ENCODE assay signal across 23 cellular contexts in genomic region chr18:35172009-35172408, GRCh38.
DNase-seq lines count a peak whose midpoint lies in the region; ATAC-seq and TF ChIP-seq lines count a peak whose summit lies in the region.
"Had no signal": no experiment of that assay in that cellular context is flagged by ENCODE, and none has a peak within 500 bp of the region (broad histone marks: within the 10 kb centered on the region; RNA-seq: fewer than 3 reads in every experiment).

No MANE protein-coding gene starts in this region.

- H3K36me3 ChIP-seq in body of pancreas (replicated peaks in 1 of 2; ENCODE audit: insufficient read depth in 1 of 2, low read depth in 2 of 2), result no peaks in the 10 kb centered on the region
- H3K36me3 ChIP-seq: BE2C, cardiac muscle cell, spleen had no signal

- 72 to 85% methylated on average over 3 of the region's 3 CpGs for WGBS in body of pancreas, 2 donors

- no peak for TF ChIP-seq POLR2A in body of pancreas (IDR thresholded peaks at IDR 0.05)

- CTCF ChIA-PET in activated CD4-positive, alpha-beta memory T cell treated with anti-CD3 and anti-CD28 coated beads, Interleukin-2, amount 10 ng/mL, durations not matched to agents 7 days and 5 days (lab: Charles Lee), result interaction anchor here (1.0 kb wide), 1 partner anchor 142 kb away, joined by 3 read pairs; no protein-coding TSS in a partner anchor

- H3K4me1 Mint-ChIP-seq in activated CD4-positive, alpha-beta memory T cell treated with anti-CD3 and anti-CD28 coated beads, Interleukin-2, amount 10 ng/mL, durations not matched to agents 7 days and 5 days, result peaks cover 2% of the 10 kb centered on the region

- DNase-seq in NCI-H82 (lab: John Stamatoyannopoulos, UW), result peak; percentile 46
- DNase-seq in NCI-H82 treated with DMSO at 0.1 percent for 48 hours (lab: John Stamatoyannopoulos, UW; ENCODE audit: unreplicated experiment), result no peak
- peak; percentile 19 for DNase-seq in NCI-H2029 treated with DMSO at 0.1 percent for 48 hours (lab: John Stamatoyannopoulos, UW)
- peak in 1 of 4 donors; percentile 19 for DNase-seq in body of pancreas
- DNase-seq in renal cortical epithelial cell (ENCODE audit: low read depth), result peak; percentile 36
- DNase-seq in activated CD4-positive, alpha-beta memory T cell treated with anti-CD3 and anti-CD28 coated beads, Interleukin-2, amount 10 ng/mL, durations not matched to agents 7 days and 5 days, result no peak
- no peak for DNase-seq in NCI-H2171 treated with DMSO at 0.1 percent for 48 hours (lab: John Stamatoyannopoulos, UW)
- DNase-seq: activated CD4-positive, alpha-beta T cell treated with anti-CD3 and anti-CD28 coated beads for 48 hours; activated effector memory CD4-positive, alpha-beta T cell treated with Interleukin-2 at 50 U/mL for 16 hours; amniotic stem cell; BE2C; GF-D8; NCI-H146; nucleus accumbens; PC-9; retina; SIG-M5; spleen; T-helper 1 cell had no signal

- H3K9me3 Mint-ChIP-seq in activated CD4-positive, alpha-beta memory T cell treated with anti-CD3 and anti-CD28 coated beads, Interleukin-2, amount 10 ng/mL, durations not matched to agents 7 days and 5 days, result no peaks in the 10 kb centered on the region
- H3K9me3 Mint-ChIP-seq: dendritic cell treated with granulocyte-macrophage colony-stimulating factor and Interleukin-4, amounts not matched to agents 40 ng/mL and 50 ng/mL, for 4 days had no signal

- H3K27ac Mint-ChIP-seq in activated CD4-positive, alpha-beta memory T cell treated with anti-CD3 and anti-CD28 coated beads, Interleukin-2, amount 10 ng/mL, durations not matched to agents 7 days and 5 days, result no peak overlapping the region
- H3K27ac Mint-ChIP-seq: dendritic cell treated with granulocyte-macrophage colony-stimulating factor and Interleukin-4, amounts not matched to agents 40 ng/mL and 50 ng/mL, for 4 days had no signal

- ATAC-seq in body of pancreas (no peak), HG02981 (IDR thresholded peaks at IDR 0.05; ENCODE audit: unreplicated experiment) (no peak)
- ATAC-seq: A549 had no signal

- peak overlapping the region in 3 of 4 donors; percentile 7 to 28 (median 16) for H3K27ac ChIP-seq in body of pancreas
- H3K27ac ChIP-seq: A549, cardiac muscle cell, PC-9, spleen had no signal

- H3K27me3 ChIP-seq in body of pancreas, result no peaks in the 10 kb centered on the region
- H3K27me3 ChIP-seq: BE2C, cardiac muscle cell, spleen had no signal

- TF ChIP-seq CTCF in body of pancreas (IDR thresholded peaks at IDR 0.05), result no peak

- no peaks in the 10 kb centered on the region for H3K9me3 ChIP-seq in body of pancreas
- H3K9me3 ChIP-seq: A549, BE2C had no signal

- POLR2A ChIA-PET in activated CD4-positive, alpha-beta memory T cell treated with anti-CD3 and anti-CD28 coated beads, Interleukin-2, amount 10 ng/mL, durations not matched to agents 7 days and 5 days (lab: Charles Lee), result no interaction called here

- intact Hi-C loops in body of pancreas (cut with DNase I), result no loop called here

- peaks cover 15% of the 10 kb centered on the region for H3K4me1 ChIP-seq in body of pancreas
- H3K4me1 ChIP-seq: A549, BE2C had no signal

- H3K4me3 Mint-ChIP-seq in activated CD4-positive, alpha-beta memory T cell treated with anti-CD3 and anti-CD28 coated beads, Interleukin-2, amount 10 ng/mL, durations not matched to agents 7 days and 5 days, result no peak overlapping the region
- H3K4me3 Mint-ChIP-seq: dendritic cell treated with granulocyte-macrophage colony-stimulating factor and Interleukin-4, amounts not matched to agents 40 ng/mL and 50 ng/mL, for 4 days had no signal

- no peaks in the 10 kb centered on the region for H3K27me3 Mint-ChIP-seq in activated CD4-positive, alpha-beta memory T cell treated with anti-CD3 and anti-CD28 coated beads, Interleukin-2, amount 10 ng/mL, durations not matched to agents 7 days and 5 days
- H3K27me3 Mint-ChIP-seq: dendritic cell treated with granulocyte-macrophage colony-stimulating factor and Interleukin-4, amounts not matched to agents 40 ng/mL and 50 ng/mL, for 4 days had no signal

- H3K4me3 ChIP-seq in body of pancreas, result no peak overlapping the region
- H3K4me3 ChIP-seq: A549, cardiac muscle cell, PC-9, spleen had no signal

- no peaks in the 10 kb centered on the region for H3K36me3 Mint-ChIP-seq in activated CD4-positive, alpha-beta memory T cell treated with anti-CD3 and anti-CD28 coated beads, Interleukin-2, amount 10 ng/mL, durations not matched to agents 7 days and 5 days (ENCODE audit: low read depth)

Comparison
In these comparisons a context has a peak if more than half of its experiments do, and no peak if none do; other contexts are left out.
1. DNase-seq: peak in NCI-H82 (single experiment), NCI-H2029 treated with DMSO at 0.1 percent for 48 hours (single experiment) and renal cortical epithelial cell (single experiment); none in NCI-H82 treated with DMSO at 0.1 percent for 48 hours (single experiment), activated CD4-positive, alpha-beta memory T cell treated with anti-CD3 and anti-CD28 coated beads, Interleukin-2, amount 10 ng/mL, durations not matched to agents 7 days and 5 days (single experiment) and NCI-H2171 treated with DMSO at 0.1 percent for 48 hours (single experiment).